In the genomic region with DNA sequence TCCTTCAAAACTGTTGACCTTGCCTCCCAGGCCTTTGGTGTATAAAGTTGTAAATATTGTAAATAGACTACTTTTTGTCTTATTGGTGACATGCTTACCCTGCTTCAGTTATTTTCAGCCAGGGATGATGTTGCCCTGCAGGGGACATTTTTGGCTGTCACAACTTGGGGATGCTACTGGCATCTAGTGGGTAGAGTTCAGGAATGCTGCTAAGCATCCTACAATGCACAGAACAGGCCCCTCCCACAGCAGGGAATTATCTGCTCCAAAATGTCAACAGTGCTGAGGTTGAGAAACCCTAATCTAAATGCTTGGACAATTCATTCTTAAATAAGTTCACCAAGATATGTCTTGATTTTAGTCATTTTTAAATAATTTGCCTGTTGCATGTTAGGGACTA, we compare ENCODE assay signal across 1 cellular context.
TF ChIP-seq lines count a peak whose summit lies in the region.

No MANE protein-coding gene starts in this region.

TF ChIP-seq in HEK293T, 16 proteins besides CTCF, POLR2A, EP300 and RAD21:
- no peak for TF ChIP-seq FOXK2 (IDR thresholded peaks at IDR 0.05)
- no peak for TF ChIP-seq FOXM1 (IDR thresholded peaks at IDR 0.05; ENCODE audit: borderline replicate concordance)
- no peak for TF ChIP-seq LEF1 (IDR thresholded peaks at IDR 0.05; ENCODE audit: borderline replicate concordance)
- no peak for TF ChIP-seq ELF4 (IDR thresholded peaks at IDR 0.05)
- TF ChIP-seq, protein P1, sequence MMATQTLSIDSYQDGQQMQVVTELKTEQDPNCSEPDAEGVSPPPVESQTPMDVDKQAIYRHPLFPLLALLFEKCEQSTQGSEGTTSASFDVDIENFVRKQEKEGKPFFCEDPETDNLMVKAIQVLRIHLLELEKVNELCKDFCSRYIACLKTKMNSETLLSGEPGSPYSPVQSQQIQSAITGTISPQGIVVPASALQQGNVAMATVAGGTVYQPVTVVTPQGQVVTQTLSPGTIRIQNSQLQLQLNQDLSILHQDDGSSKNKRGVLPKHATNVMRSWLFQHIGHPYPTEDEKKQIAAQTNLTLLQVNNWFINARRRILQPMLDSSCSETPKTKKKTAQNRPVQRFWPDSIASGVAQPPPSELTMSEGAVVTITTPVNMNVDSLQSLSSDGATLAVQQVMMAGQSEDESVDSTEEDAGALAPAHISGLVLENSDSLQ (IDR thresholded peaks at IDR 0.05), result no peak
- no peak for TF ChIP-seq ARNT (IDR thresholded peaks at IDR 0.05)
- TF ChIP-seq SUZ12 (IDR thresholded peaks at IDR 0.05), result no peak
- TF ChIP-seq ZNF384 (IDR thresholded peaks at IDR 0.05), result no peak
- TF ChIP-seq L3MBTL2 (conservative IDR thresholded peaks at IDR 0.05), result no peak
- TF ChIP-seq TARDBP (IDR thresholded peaks at IDR 0.05), result no peak
- no peak for TF ChIP-seq CTBP1 (IDR thresholded peaks at IDR 0.05; ENCODE audit: borderline replicate concordance)
- TF ChIP-seq BHLHE40 (IDR thresholded peaks at IDR 0.05; ENCODE audit: borderline replicate concordance), result no peak
- no peak for TF ChIP-seq HDGF (IDR thresholded peaks at IDR 0.05; ENCODE audit: borderline replicate concordance)
- no peak for TF ChIP-seq SP1 (IDR thresholded peaks at IDR 0.05)
- TF ChIP-seq NFRKB (IDR thresholded peaks at IDR 0.05), result no peak
